In the genomic region with DNA sequence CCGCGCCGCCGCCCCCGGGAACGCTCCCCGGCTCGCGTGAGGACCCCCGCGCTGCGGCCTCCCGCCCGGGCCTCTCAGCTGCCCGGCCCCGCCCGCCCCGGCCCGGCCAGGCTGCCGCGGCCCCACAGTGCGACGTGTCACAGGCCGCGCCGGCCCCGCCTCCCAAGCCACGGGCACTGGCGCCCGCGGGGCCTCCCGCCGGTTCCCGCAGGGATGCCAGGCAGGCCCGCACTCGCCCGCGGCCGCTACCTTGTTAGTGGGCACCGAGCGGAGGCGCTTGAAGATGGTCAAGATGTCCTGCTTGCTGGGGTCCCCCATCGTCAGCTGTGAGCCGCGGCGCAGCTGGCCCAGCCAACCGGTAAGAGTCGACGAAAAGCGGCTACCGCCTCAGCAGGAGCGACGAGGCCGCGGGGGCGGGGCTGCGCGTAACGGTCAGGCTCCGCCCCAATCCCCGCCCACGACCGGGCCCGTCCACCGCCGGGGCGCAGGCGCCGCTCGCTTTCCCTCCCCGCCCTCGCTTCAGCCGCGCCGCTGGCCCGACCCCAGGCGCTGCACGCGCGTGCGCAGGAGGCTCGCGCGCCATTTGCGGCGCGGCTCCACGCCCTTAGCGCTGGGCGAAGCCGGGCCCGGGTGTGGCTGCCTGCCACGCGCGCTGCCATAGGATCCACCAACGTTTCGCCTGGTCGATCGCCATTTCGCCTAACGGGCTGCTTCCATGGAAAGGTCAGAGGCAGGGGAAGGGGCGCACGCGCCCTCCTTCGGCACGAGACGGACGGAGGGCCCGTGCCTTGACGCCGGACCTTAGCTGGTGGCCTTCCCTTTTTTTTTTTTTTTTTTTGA, we compare ENCODE assay signal across 8 cellular contexts. TPM values are rescaled to one million over a fixed set of nuclear protein-coding genes. Genes with fewer than 3 reads are reported as not detected.
DNase-seq lines count a peak whose midpoint lies in the region; ATAC-seq and TF ChIP-seq lines count a peak whose summit lies in the region.

A gene with protein sequence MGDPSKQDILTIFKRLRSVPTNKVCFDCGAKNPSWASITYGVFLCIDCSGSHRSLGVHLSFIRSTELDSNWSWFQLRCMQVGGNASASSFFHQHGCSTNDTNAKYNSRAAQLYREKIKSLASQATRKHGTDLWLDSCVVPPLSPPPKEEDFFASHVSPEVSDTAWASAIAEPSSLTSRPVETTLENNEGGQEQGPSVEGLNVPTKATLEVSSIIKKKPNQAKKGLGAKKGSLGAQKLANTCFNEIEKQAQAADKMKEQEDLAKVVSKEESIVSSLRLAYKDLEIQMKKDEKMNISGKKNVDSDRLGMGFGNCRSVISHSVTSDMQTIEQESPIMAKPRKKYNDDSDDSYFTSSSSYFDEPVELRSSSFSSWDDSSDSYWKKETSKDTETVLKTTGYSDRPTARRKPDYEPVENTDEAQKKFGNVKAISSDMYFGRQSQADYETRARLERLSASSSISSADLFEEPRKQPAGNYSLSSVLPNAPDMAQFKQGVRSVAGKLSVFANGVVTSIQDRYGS (minus strand): TSS at position 409 of the 840 bp plus-strand sequence. CDS start 91 bp downstream, at position 318.

- H3K9me3 Mint-ChIP-seq in activated naive CD8-positive, alpha-beta T cell (ENCODE audit: low read depth), result no peaks in the 10 kb centered on the region

- H3K27ac ChIP-seq in temporal lobe (ENCODE audit: low read depth, low read length), result peak within 1 kb of the TSS; percentile 69

- DNase-seq in NCI-H1092 treated with DMSO at 0.1 percent for 48 hours (lab: John Stamatoyannopoulos, UW), result peak; percentile 93
- peak; percentile 92 for DNase-seq in SKM-1 treated with dmso at 0.1 percent for 144 hours (lab: John Stamatoyannopoulos, UW; ENCODE audit: unreplicated experiment)
- DNase-seq in glomerular visceral epithelial cell (ENCODE audit: extremely low spot score), result peak; percentile 90
- DNase-seq in omental fat pad (ENCODE audit: low spot score), result peak; percentile 68

- ATAC-seq in HG02588 (IDR thresholded peaks at IDR 0.05; ENCODE audit: unreplicated experiment) (peak; percentile 85), omental fat pad (ENCODE audit: low FRiP score) (peak; percentile 97)

- H3K27me3 Mint-ChIP-seq in activated naive CD8-positive, alpha-beta T cell, result no peaks in the 10 kb centered on the region

- H3K4me3 ChIP-seq in GM08714 (ENCODE audit: low read length), result peak within 1 kb of the TSS; percentile 74

- peak within 1 kb of the TSS; percentile 89 for H3K4me3 Mint-ChIP-seq in activated naive CD8-positive, alpha-beta T cell

- peaks cover 13% of the 10 kb centered on the region for H3K4me1 Mint-ChIP-seq in activated naive CD8-positive, alpha-beta T cell (ENCODE audit: low read depth)

- no peak for TF ChIP-seq CTCF in omental fat pad (IDR thresholded peaks at IDR 0.05)

- peak within 1 kb of the TSS; percentile 90 for H3K27ac Mint-ChIP-seq in activated naive CD8-positive, alpha-beta T cell

- peaks cover 3% of the 10 kb centered on the region for H3K36me3 Mint-ChIP-seq in activated naive CD8-positive, alpha-beta T cell

RNA-seq across cellular contexts. Expression of the gene that starts here (rescaled TPM):
- total RNA-seq in omental fat pad (100 to 1,000 TPM in 1 of 4 donors, 10 to 100 TPM in 3; 43.0 to 106 (median 50.5) TPM), temporal lobe (50.9 TPM)

Comparison
In these comparisons a context has a peak if more than half of its experiments do, and no peak if none do; other contexts are left out.
1. Peak in every context shown above with its lines: DNase-seq, ATAC-seq, H3K4me3 ChIP-seq and H3K27ac ChIP-seq.